27 cellular contexts compared by ENCODE assay signal in the genomic region with DNA sequence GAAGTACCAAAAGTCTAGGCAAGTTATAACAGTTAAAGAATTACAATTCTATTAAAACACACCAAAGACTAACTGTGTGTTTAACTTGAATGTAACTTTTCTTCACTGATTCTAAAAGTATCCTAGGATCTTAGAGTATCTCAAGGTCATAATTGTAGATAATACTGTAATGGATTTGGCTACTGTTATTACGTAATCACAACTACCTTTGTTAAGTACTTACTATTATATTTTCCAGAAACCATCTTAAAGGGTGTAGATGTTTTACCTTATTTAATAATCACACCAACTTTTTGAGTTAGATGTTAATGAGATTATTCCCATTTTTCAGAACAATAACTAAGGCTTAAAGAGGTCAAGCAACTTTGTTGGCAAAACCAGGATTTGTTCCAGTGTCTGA.
"Had no signal": no experiment of that assay in that cellular context is flagged by ENCODE, and none has a peak within 500 bp of the region (broad histone marks: within the 10 kb centered on the region; RNA-seq: fewer than 3 reads in every experiment).

No MANE protein-coding gene starts in this region.

- H3K4me1 ChIP-seq: colonic mucosa, esophagus muscularis mucosa, esophagus squamous epithelium, foreskin keratinocyte, gastrocnemius medialis, gastroesophageal sphincter, heart left ventricle, heart right ventricle had no signal

- ATAC-seq: effector memory CD8-positive, alpha-beta T cell; esophagus mucosa; foreskin keratinocyte; gastrocnemius medialis; gastroesophageal sphincter; heart left ventricle; heart right ventricle had no signal

- H3K9me3 ChIP-seq: colonic mucosa, esophagus muscularis mucosa, esophagus squamous epithelium, gastrocnemius medialis, gastroesophageal sphincter, heart right ventricle had no signal

- DNase-seq: colonic mucosa; cortex of kidney; dermis blood vessel endothelial cell; dorsolateral prefrontal cortex; effector CD4-positive, alpha-beta T cell; effector CD8-positive, alpha-beta T cell; effector memory CD4-positive, alpha-beta T cell; effector memory CD8-positive, alpha-beta T cell; endodermal cell; erythroblast; esophagus squamous epithelium; foreskin fibroblast; foreskin keratinocyte; foreskin melanocyte; gastrocnemius medialis; glutamatergic neuron; head of caudate nucleus; heart left ventricle; heart right ventricle had no signal

- H3K27ac ChIP-seq: colonic mucosa, dorsolateral prefrontal cortex, epithelial cell of prostate, esophagus muscularis mucosa, esophagus squamous epithelium, foreskin keratinocyte, gastrocnemius medialis, gastroesophageal sphincter, heart left ventricle, heart right ventricle had no signal

- H3K4me3 ChIP-seq: colonic mucosa, dorsolateral prefrontal cortex, esophagus muscularis mucosa, esophagus squamous epithelium, gastrocnemius medialis, gastroesophageal sphincter, heart left ventricle, heart right ventricle had no signal

- H3K36me3 ChIP-seq: colonic mucosa, esophagus muscularis mucosa, esophagus squamous epithelium, gastrocnemius medialis, gastroesophageal sphincter, heart left ventricle, heart right ventricle had no signal

- FAIRE-seq: colon, endometrium, endothelial cell of umbilical vein, frontal cortex had no signal

- H3K27me3 ChIP-seq: colonic mucosa, dorsolateral prefrontal cortex, esophagus muscularis mucosa, esophagus squamous epithelium, foreskin keratinocyte, gastrocnemius medialis, gastroesophageal sphincter, heart left ventricle had no signal
